Comparison of ENCODE assay signal across 13 cellular contexts in genomic region chr11:7485136-7485853, GRCh38. TPM values are rescaled to one million over a fixed set of nuclear protein-coding genes. Genes with fewer than 3 reads are reported as not detected.
DNase-seq lines count a peak whose midpoint lies in the region; ATAC-seq lines count a peak whose summit lies in the region.
"Had no signal": no experiment of that assay in that cellular context is flagged by ENCODE, and none has a peak within 500 bp of the region (broad histone marks: within the 10 kb centered on the region; RNA-seq: fewer than 3 reads in every experiment).

TSS of gene OLFML1 (plus strand) at chr11:7485506. CDS start at chr11:7485876, 370 bp downstream.

- peaks cover 4% of the 10 kb centered on the region for H3K79me1 ChIP-seq in trophoblast cell (ENCODE audit: low read length)

- no peaks in the 10 kb centered on the region for H3K36me3 ChIP-seq in trophoblast cell (ENCODE audit: control insufficient read depth in 1 of 2, insufficient read depth in 2 of 2, low read length in 2 of 2)
- peaks cover 0 to 5% of the 10 kb centered on the region in 2 donors for H3K36me3 ChIP-seq in aorta (ENCODE audit: control insufficient read depth in 1 of 2, insufficient read depth in 2 of 2, low read length in 1 of 2)
- H3K36me3 ChIP-seq: SJSA1 had no signal

- peak within 1 kb of the TSS; percentile 44 for H2AFZ ChIP-seq in trophoblast cell (ENCODE audit: insufficient read depth, low read length, poor library complexity)

- peak within 1 kb of the TSS; percentile 16 for H3K18ac ChIP-seq in trophoblast cell (ENCODE audit: low read length)

- DNase-seq in cerebellar cortex (ENCODE audit: low spot score) (peak; percentile 65), right cardiac atrium (peak in 2 of 3 donors; percentile 38 to 72), trophoblast cell (no peak), aorta (no peak), NCI-H510A treated with DMSO at 0.1 percent for 48 hours (lab: John Stamatoyannopoulos, UW) (no peak), DMS53 treated with DMSO at 0.1 percent for 48 hours (lab: John Stamatoyannopoulos, UW; ENCODE audit: unreplicated experiment) (no peak)
- DNase-seq: activated effector memory CD4-positive, alpha-beta T cell treated with anti-CD3 and anti-CD28 coated beads, Interleukin-2, amount 50 U/mL, for 16 hours; NCI-H1105; NCI-H774; nucleus accumbens had no signal

- peak within 1 kb of the TSS; percentile 54 for H3K27ac ChIP-seq in right cardiac atrium (ENCODE audit: low read length)
- peak within 1 kb of the TSS; percentile 45 for H3K27ac ChIP-seq in trophoblast cell (ENCODE audit: low read depth, low read length)
- H3K27ac ChIP-seq in aorta (ENCODE audit: low read depth in 1 of 2, low read length in 2 of 2), result peak within 1 kb of the TSS in 1 of 2 donors; percentile 12
- H3K27ac ChIP-seq: SJSA1 had no signal

- H3K14ac ChIP-seq in trophoblast cell (ENCODE audit: low read length), result peak within 1 kb of the TSS; percentile 11

- H2BK120ac ChIP-seq in trophoblast cell (ENCODE audit: insufficient read depth, low read length, poor library complexity), result no peak within 1 kb of the TSS

- H3K4ac ChIP-seq in trophoblast cell (ENCODE audit: low read depth, low read length), result no peak within 1 kb of the TSS

- H3K9ac ChIP-seq in trophoblast cell (ENCODE audit: low read length), result no peak within 1 kb of the TSS

- no peak within 1 kb of the TSS for H2AK5ac ChIP-seq in trophoblast cell (ENCODE audit: low read length)

- ATAC-seq in right cardiac atrium, result peak; percentile 70 to 86
- peak; percentile 61 for ATAC-seq in aorta (ENCODE audit: low FRiP score)
- no peak for ATAC-seq in GM21786 (IDR thresholded peaks at IDR 0.05; ENCODE audit: unreplicated experiment)

- H4K91ac ChIP-seq in trophoblast cell (ENCODE audit: low read depth, low read length), result peak within 1 kb of the TSS; percentile 20

- no peak within 1 kb of the TSS for H2BK5ac ChIP-seq in trophoblast cell (ENCODE audit: low read depth, low read length, poor library complexity)

- 53% methylated on average over 10 of the region's 10 CpGs for WGBS in right cardiac atrium
- no CpG with 5 or more reads among the region's 10 CpGs for WGBS in trophoblast cell (ENCODE audit: extremely low coverage, insufficient coverage, insufficient read length)
- WGBS in aorta, 2 donors, result 11 to 14% methylated on average over 10 of the region's 10 CpGs

- H3K4me1 ChIP-seq in right cardiac atrium (ENCODE audit: control insufficient read depth, insufficient read depth, low read length) (no peaks in the 10 kb centered on the region), trophoblast cell (ENCODE audit: control insufficient read depth in 1 of 2, insufficient read depth in 2 of 2, low read length in 2 of 2) (peaks cover 7 to 15% of the 10 kb centered on the region in 2 experiments), aorta (ENCODE audit: control insufficient read depth in 1 of 2, insufficient read depth in 2 of 2, low read length in 2 of 2) (peaks cover 0 to 4% of the 10 kb centered on the region in 2 donors)

- H3K27me3 ChIP-seq in right cardiac atrium (ENCODE audit: control insufficient read depth, insufficient read depth) (no peaks in the 10 kb centered on the region), trophoblast cell (ENCODE audit: insufficient read depth, low read length) (no peaks in the 10 kb centered on the region), aorta (ENCODE audit: control insufficient read depth in 1 of 2, insufficient read depth in 2 of 2, low read length in 1 of 2) (no peaks in the 10 kb centered on the region)
- H3K27me3 ChIP-seq: SJSA1 had no signal

- intact Hi-C loops in right cardiac atrium (cut with DNase I) (no loop called here), aorta (cut with DNase I) (no loop called here)

- H3K9me3 ChIP-seq in right cardiac atrium (ENCODE audit: control insufficient read depth, low read length), result no peaks in the 10 kb centered on the region
- H3K9me3 ChIP-seq in trophoblast cell (ENCODE audit: insufficient read depth, low read depth, low read length), result peaks cover 2% of the 10 kb centered on the region
- H3K9me3 ChIP-seq in aorta (ENCODE audit: control insufficient read depth, low read length), result no peaks in the 10 kb centered on the region
- H3K9me3 ChIP-seq: SJSA1 had no signal

- H2BK12ac ChIP-seq in trophoblast cell (ENCODE audit: low read length), result peak within 1 kb of the TSS; percentile 20

- H3K4me2 ChIP-seq in trophoblast cell (ENCODE audit: low read length), result peak within 1 kb of the TSS; percentile 3

- H3K23ac ChIP-seq in trophoblast cell (ENCODE audit: low read length), result no peak within 1 kb of the TSS

- H3K4me3 ChIP-seq in right cardiac atrium (ENCODE audit: low read length) (peak within 1 kb of the TSS; percentile 50), trophoblast cell (ENCODE audit: low read depth, low read length) (no peak within 1 kb of the TSS), aorta (ENCODE audit: low read length in 2 of 2) (peak within 1 kb of the TSS; percentile 15 to 48)
- H3K4me3 ChIP-seq: SJSA1 had no signal

- no peaks in the 10 kb centered on the region for H3K79me2 ChIP-seq in trophoblast cell (ENCODE audit: control insufficient read depth, insufficient read depth, low read length, poor library complexity)

- peak within 1 kb of the TSS; percentile 42 for H4K8ac ChIP-seq in trophoblast cell (ENCODE audit: low read depth, low read length)

- no peak within 1 kb of the TSS for H4K12ac ChIP-seq in trophoblast cell (ENCODE audit: low read depth, low read length)

RNA-seq across cellular contexts. Expression of gene OLFML1, which starts in this region (rescaled TPM):
- 10 to 100 TPM in 3 of 4 donors, 1 to 10 TPM in 1; 7.2 to 16.9 (median 13.6) TPM for total RNA-seq in right cardiac atrium
- 6.9 TPM for polyA plus RNA-seq in right cardiac atrium
- polyA plus RNA-seq in trophoblast cell (2013), result 2.4 TPM in 2 replicates
- total RNA-seq in aorta, result 10 to 100 TPM; 13.2 to 41.0 TPM
- polyA plus RNA-seq in aorta, result 10 to 100 TPM in 1 of 2 donors, 1 to 10 TPM in 1; 4.9 to 22.9 TPM
- total RNA-seq: dermis microvascular lymphatic vessel endothelial cell had no signal

Comparison
In these comparisons a context has a peak if more than half of its experiments do, and no peak if none do; other contexts are left out.
1. DNase-seq: peak in cerebellar cortex (single experiment) and right cardiac atrium (2 of 3); none in trophoblast cell (0 of 2), aorta (0 of 2), NCI-H510A treated with DMSO at 0.1 percent for 48 hours (single experiment) and DMS53 treated with DMSO at 0.1 percent for 48 hours (single experiment).